ENCODE assay signal across 9 cellular contexts in genomic region chr20:63274381-63275228, GRCh38. TPM values are rescaled to one million over a fixed set of nuclear protein-coding genes. Genes with fewer than 3 reads are reported as not detected.
DNase-seq lines count a peak whose midpoint lies in the region; ATAC-seq and TF ChIP-seq lines count a peak whose summit lies in the region.
"Had no signal": no experiment of that assay in that cellular context is flagged by ENCODE, and none has a peak within 500 bp of the region (broad histone marks: within the 10 kb centered on the region; RNA-seq: fewer than 3 reads in every experiment).

No MANE protein-coding gene starts in this region.

- H3K79me2 ChIP-seq in neural progenitor cell (ENCODE audit: low read depth): peaks cover 42% of the 10 kb centered on the region

- H3K36me3 Mint-ChIP-seq in activated naive CD8-positive, alpha-beta T cell: no peaks in the 10 kb centered on the region
- peaks cover 9% of the 10 kb centered on the region for H3K36me3 Mint-ChIP-seq in neural progenitor cell

- peaks cover 36% of the 10 kb centered on the region for H4K20me1 ChIP-seq in neural progenitor cell (ENCODE audit: low read depth)

- intact Hi-C loops in esophagus squamous epithelium (cut with DNase I): no loop called here
- intact Hi-C loops in heart left ventricle (cut with DNase I): loop anchor here in 2 of 10 donors (5.0 kb wide), 1 partner anchor 57 kb away; the partner anchor contains the start of gene YTHDF1 (in 2 of the 2)

- H3K27ac ChIP-seq in neural progenitor cell (no peak overlapping the region), esophagus squamous epithelium (no peak overlapping the region), heart left ventricle (no peak overlapping the region)
- H3K27ac ChIP-seq: prostate gland had no signal

- H3K9me3 ChIP-seq in neural progenitor cell (ENCODE audit: low read depth): no peaks in the 10 kb centered on the region
- H3K9me3 ChIP-seq in esophagus squamous epithelium: no peaks in the 10 kb centered on the region
- no peaks in the 10 kb centered on the region for H3K9me3 ChIP-seq in heart left ventricle
- H3K9me3 ChIP-seq: prostate gland had no signal

- no peak for TF ChIP-seq POLR2A in esophagus squamous epithelium (IDR thresholded peaks at IDR 0.05)
- TF ChIP-seq POLR2A in heart left ventricle (IDR thresholded peaks at IDR 0.05): no peak

- H3K4me3 ChIP-seq in HFF-Myc (replicated peaks; ENCODE audit: low read depth, low read length): peak overlapping the region; percentile 92
- H3K4me3 ChIP-seq in neural progenitor cell: no peak overlapping the region
- H3K4me3 ChIP-seq in esophagus squamous epithelium: no peak overlapping the region
- peak overlapping the region in 2 of 12 donors; percentile 10 to 90 for H3K4me3 ChIP-seq in heart left ventricle

- ATAC-seq in heart left ventricle (no peak), HG03521 (IDR thresholded peaks at IDR 0.05; ENCODE audit: unreplicated experiment) (no peak)
- ATAC-seq: Panc1 had no signal

- H3K27ac Mint-ChIP-seq in activated naive CD8-positive, alpha-beta T cell: peak overlapping the region; percentile 22
- H3K27ac Mint-ChIP-seq in neural progenitor cell: no peak overlapping the region

- H3F3A ChIP-seq in neural progenitor cell (ENCODE audit: low read depth): no peaks in the 10 kb centered on the region

- H3K4me1 ChIP-seq in neural progenitor cell (peaks cover 13% of the 10 kb centered on the region), esophagus squamous epithelium (peaks cover 18 to 32% (median 20%) of the 10 kb centered on the region in 3 donors), heart left ventricle (peaks cover 2 to 34% (median 22%) of the 10 kb centered on the region in 12 donors)
- H3K4me1 ChIP-seq: prostate gland had no signal

- no peaks in the 10 kb centered on the region for H3K36me3 ChIP-seq in neural progenitor cell
- peaks cover 5 to 43% (median 27%) of the 10 kb centered on the region in 3 donors for H3K36me3 ChIP-seq in esophagus squamous epithelium
- peaks cover 0 to 45% (median 35%) of the 10 kb centered on the region in 9 donors for H3K36me3 ChIP-seq in heart left ventricle

- TF ChIP-seq CTCF in HFF-Myc (IDR thresholded peaks at IDR 0.05; ENCODE audit: low read depth, low read length, missing control alignments) (no peak), neural progenitor cell (IDR thresholded peaks at IDR 0.05) (no peak), esophagus squamous epithelium (IDR thresholded peaks at IDR 0.05) (no peak), heart left ventricle (IDR thresholded peaks at IDR 0.05) (no peak)

- WGBS in esophagus squamous epithelium, 2 donors: 61 to 80% methylated on average over 10 of the region's 17 CpGs
- 67 to 78% (median 78%) methylated on average over 15 to 17 of the region's 17 CpGs for WGBS in heart left ventricle, 4 donors

- peaks cover 26% of the 10 kb centered on the region for H3K4me1 Mint-ChIP-seq in activated naive CD8-positive, alpha-beta T cell (ENCODE audit: low read depth)
- peaks cover 23% of the 10 kb centered on the region for H3K4me1 Mint-ChIP-seq in neural progenitor cell

- no peaks in the 10 kb centered on the region for H3K27me3 Mint-ChIP-seq in activated naive CD8-positive, alpha-beta T cell
- H3K27me3 Mint-ChIP-seq in neural progenitor cell (ENCODE audit: insufficient read depth, low read depth): peaks cover 2% of the 10 kb centered on the region

- no peak overlapping the region for H2AFZ ChIP-seq in neural progenitor cell (replicated peaks)

- peak overlapping the region; percentile 70 for H3K4me3 Mint-ChIP-seq in activated naive CD8-positive, alpha-beta T cell
- H3K4me3 Mint-ChIP-seq in neural progenitor cell: peak overlapping the region; percentile 64

- no peaks in the 10 kb centered on the region for H3K27me3 ChIP-seq in neural progenitor cell
- no peaks in the 10 kb centered on the region for H3K27me3 ChIP-seq in esophagus squamous epithelium
- H3K27me3 ChIP-seq in heart left ventricle: no peaks in the 10 kb centered on the region

- no peaks in the 10 kb centered on the region for H3K9me3 Mint-ChIP-seq in activated naive CD8-positive, alpha-beta T cell (ENCODE audit: low read depth)
- H3K9me3 Mint-ChIP-seq in neural progenitor cell: peaks cover 2% of the 10 kb centered on the region

- no peak overlapping the region for H3K9ac ChIP-seq in neural progenitor cell

- DNase-seq in HFF-Myc (ENCODE audit: extremely low read depth, low read depth) (no peak), neural progenitor cell (ENCODE audit: low spot score) (no peak), esophagus squamous epithelium (lab: John Stamatoyannopoulos, UW) (no peak), heart left ventricle (no peak)
- DNase-seq: activated gamma-delta T cell treated with Interleukin-2 at 50 U/mL for 16 hours had no signal

- peak overlapping the region; percentile 99 for H3K4me2 ChIP-seq in neural progenitor cell

RNA-seq across cellular contexts. Expression of gene ARFGAP1, which starts 2.0 kb away (rescaled TPM):
- total RNA-seq in neural progenitor cell (ENCODE audit: low replicate concordance) (43.7 and 103 TPM in 2 replicates), esophagus squamous epithelium (10 to 100 TPM; 18.4 to 37.4 (median 30.7) TPM), heart left ventricle (10 to 100 TPM; 14.3 to 51.6 (median 29.2) TPM)
- polyA plus RNA-seq in heart left ventricle: 10 to 100 TPM; 41.8 to 43.8 TPM

RNA-seq across cellular contexts. Expression of gene COL20A1, which starts 18.4 kb away (rescaled TPM):
- total RNA-seq in neural progenitor cell (ENCODE audit: low replicate concordance) (0.28 and 0.37 TPM in 2 replicates), esophagus squamous epithelium (not detected), heart left ventricle (not detected)
- polyA plus RNA-seq in heart left ventricle: not detected

RNA-seq across cellular contexts. Expression of gene NKAIN4, which starts 20.3 kb away (rescaled TPM):
- total RNA-seq in neural progenitor cell (ENCODE audit: low replicate concordance) (9.7 and 28.4 TPM in 2 replicates), esophagus squamous epithelium (not detected), heart left ventricle (not detected)
- not detected for polyA plus RNA-seq in heart left ventricle

RNA-seq across cellular contexts. Expression of gene BIRC7, which starts 38.9 kb away (rescaled TPM):
- total RNA-seq in neural progenitor cell (ENCODE audit: low replicate concordance) (not detected in 2 replicates), esophagus squamous epithelium (under 1 TPM in 1 of 4 donors, not detected in 3; 0.57 TPM), heart left ventricle (1 to 10 TPM in 2 of 9 donors, under 1 TPM in 4, not detected in 3; 0.20 to 5.6 (median 0.50) TPM)
- polyA plus RNA-seq in heart left ventricle: not detected
- total RNA-seq: prostate gland had no signal

RNA-seq across cellular contexts. Expression of gene YTHDF1, which starts 58.7 kb away (rescaled TPM):
- total RNA-seq in neural progenitor cell (ENCODE audit: low replicate concordance): 26.8 and 28.1 TPM in 2 replicates
- total RNA-seq in esophagus squamous epithelium: 10 to 100 TPM; 19.9 to 29.2 (median 22.9) TPM
- total RNA-seq in heart left ventricle: 10 to 100 TPM; 21.4 to 38.2 (median 22.6) TPM
- 10 to 100 TPM; 14.7 to 20.2 TPM for polyA plus RNA-seq in heart left ventricle
